Comparison of ENCODE assay signal across 17 cellular contexts in genomic region chr3:58071480-58071971, GRCh38.
DNase-seq lines count a peak whose midpoint lies in the region; ATAC-seq and TF ChIP-seq lines count a peak whose summit lies in the region.
"Had no signal": no experiment of that assay in that cellular context is flagged by ENCODE, and none has a peak within 500 bp of the region (broad histone marks: within the 10 kb centered on the region; RNA-seq: fewer than 3 reads in every experiment).

No MANE protein-coding gene starts in this region.

- H3K27ac ChIP-seq in endodermal cell (ENCODE audit: low read depth, low read length): no peak overlapping the region

- no peaks in the 10 kb centered on the region for H3K9me3 ChIP-seq in endodermal cell (ENCODE audit: control insufficient read depth, low read length)

- ATAC-seq in HG03342 (IDR thresholded peaks at IDR 0.05; ENCODE audit: unreplicated experiment): no peak
- no peak for ATAC-seq in HG03095 (IDR thresholded peaks at IDR 0.05; ENCODE audit: unreplicated experiment)

- no peaks in the 10 kb centered on the region for H3K9me3 Mint-ChIP-seq in endodermal cell
- H3K9me3 Mint-ChIP-seq in type B pancreatic cell: no peaks in the 10 kb centered on the region
- H3K9me3 Mint-ChIP-seq: memory B cell had no signal

- H3K4me3 Mint-ChIP-seq in endodermal cell (no peak overlapping the region), type B pancreatic cell (no peak overlapping the region)
- H3K4me3 Mint-ChIP-seq: memory B cell had no signal

- H3K36me3 Mint-ChIP-seq in endodermal cell (ENCODE audit: low read depth): peaks cover 6% of the 10 kb centered on the region
- peaks cover 19% of the 10 kb centered on the region for H3K36me3 Mint-ChIP-seq in type B pancreatic cell

- POLR2A ChIA-PET in GM10248 (lab: Yijun Ruan, JAX): no interaction called here

- peak overlapping the region; percentile 48 for H3K27ac Mint-ChIP-seq in endodermal cell
- peak overlapping the region; percentile 25 for H3K27ac Mint-ChIP-seq in type B pancreatic cell
- H3K27ac Mint-ChIP-seq: memory B cell had no signal

- TF ChIP-seq CTCF in endodermal cell (conservative IDR thresholded peaks at IDR 0.05): no peak
- no peak for TF ChIP-seq CTCF in type B pancreatic cell (conservative IDR thresholded peaks at IDR 0.05)
- TF ChIP-seq CTCF in GM10248 (IDR thresholded peaks at IDR 0.05; ENCODE audit: control extremely low read depth, extremely low read depth, low read depth, missing control alignments): no peak

- peak; percentile 67 for DNase-seq in M059J (ENCODE audit: low read depth)
- no peak for DNase-seq in endodermal cell
- peak; percentile 55 for DNase-seq in mucosa of gallbladder (ENCODE audit: low spot score)
- no peak for DNase-seq in type B pancreatic cell (ENCODE audit: extremely low spot score, unreplicated experiment)
- DNase-seq in iPS-NIHi7 (ENCODE audit: extremely low spot score): no peak
- DNase-seq in GM10248 (ENCODE audit: extremely low spot score): no peak
- DNase-seq: activated CD4-positive, CD25-positive, alpha-beta regulatory T cell treated with anti-CD3 and anti-CD28 coated beads, Interleukin-2, amount 50 U/mL, for 72 hours; activated gamma-delta T cell; aorta; C1 segment of cervical spinal cord; HCEC 1CT; NCI-H146; OCI-M1; stimulated activated naive CD4-positive, alpha-beta T cell had no signal

- 82 to 83% methylated on average over 5 to 7 of the region's 7 CpGs for WGBS in endodermal cell (ENCODE audit: insufficient coverage in 1 of 2, insufficient read length in 1 of 2), 2 experiments

- H3K9ac ChIP-seq in endodermal cell (ENCODE audit: extremely low read depth, low read length, poor library complexity, severe bottlenecking): no peak overlapping the region

- peaks cover 32% of the 10 kb centered on the region for H3K4me1 Mint-ChIP-seq in endodermal cell
- H3K4me1 Mint-ChIP-seq in type B pancreatic cell (ENCODE audit: unreplicated experiment): peaks cover 59% of the 10 kb centered on the region

- H3K4me1 ChIP-seq in endodermal cell (ENCODE audit: control insufficient read depth, insufficient read depth, low read length): peaks cover 18% of the 10 kb centered on the region

- peaks cover 64% of the 10 kb centered on the region for H3K36me3 ChIP-seq in endodermal cell (ENCODE audit: control insufficient read depth, insufficient read depth, low read length)

- no peaks in the 10 kb centered on the region for H3K27me3 Mint-ChIP-seq in endodermal cell (ENCODE audit: insufficient read depth)
- no peaks in the 10 kb centered on the region for H3K27me3 Mint-ChIP-seq in type B pancreatic cell
- H3K27me3 Mint-ChIP-seq: memory B cell had no signal

- H3K27me3 ChIP-seq in endodermal cell (ENCODE audit: control insufficient read depth, insufficient read depth, low read length, poor library complexity, severe bottlenecking): no peaks in the 10 kb centered on the region

- CTCF ChIA-PET in GM10248 (lab: Yijun Ruan, JAX): interaction anchor here (0.7 kb wide), 1 partner anchor 18 kb away, joined by 3 read pairs; no protein-coding TSS in a partner anchor

- H3K4me3 ChIP-seq in endodermal cell (ENCODE audit: low read length): no peak overlapping the region

Comparison
In these comparisons a context has a peak if more than half of its experiments do, and no peak if none do; other contexts are left out.
1. DNase-seq: peak in M059J (single experiment) and mucosa of gallbladder (single experiment); none in endodermal cell (single experiment), type B pancreatic cell (single experiment), iPS-NIHi7 (single experiment) and GM10248 (single experiment).